ENCODE assay signal across 26 cellular contexts in the genomic region with DNA sequence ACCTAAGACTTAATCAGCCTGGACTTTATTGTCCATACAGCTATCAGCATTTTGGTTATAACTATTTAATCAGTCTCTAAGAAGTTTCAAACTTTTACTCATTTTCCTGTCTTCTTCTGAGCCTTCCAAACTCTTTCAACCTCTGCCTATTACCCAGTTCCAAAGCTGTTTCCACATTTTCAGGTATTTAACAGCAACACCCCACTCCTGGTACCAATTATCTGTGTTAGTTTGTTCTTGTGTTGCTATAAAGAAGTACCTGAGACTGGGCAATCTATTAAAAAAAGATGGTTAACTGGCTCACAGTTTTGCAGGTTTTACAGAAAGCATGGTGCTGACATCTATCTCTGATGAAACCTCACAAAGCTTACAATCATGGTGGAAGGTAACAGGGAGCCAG.
"Had no signal": no experiment of that assay in that cellular context is flagged by ENCODE, and none has a peak within 500 bp of the region (broad histone marks: within the 10 kb centered on the region; RNA-seq: fewer than 3 reads in every experiment).

No MANE protein-coding gene starts in this region.

- H3K36me3 ChIP-seq: uterus had no signal

- H2AFZ ChIP-seq: neural progenitor cell had no signal

- H3K27me3 ChIP-seq: neural progenitor cell, pancreas, right lobe of liver, sigmoid colon, stomach, thyroid gland, tibial nerve, upper lobe of left lung, uterus had no signal

- H3K4me1 ChIP-seq: neural progenitor cell, pancreas, psoas muscle, right lobe of liver, sigmoid colon, stomach, thyroid gland, tibial nerve, upper lobe of left lung, uterus had no signal

- H3K9me3 ChIP-seq: pancreas, right lobe of liver, thyroid gland had no signal

- H3K4me2 ChIP-seq: neural progenitor cell had no signal

- ATAC-seq: naive thymus-derived CD4-positive, alpha-beta T cell; natural killer cell; pancreas; psoas muscle; right cardiac atrium; right lobe of liver; stimulated activated effector memory CD8-positive, alpha-beta T cell treated with anti-CD3 and anti-CD28 coated beads, Interleukin-12 subunit alpha, Interleukin-12 subunit beta, amount 100 ng/mL, for 72 hours; stimulated activated naive B cell treated with anti-CD40 and anti-IgM and Interleukin-4, amounts not matched to agents 10 μg/mL and 1 μg/mL and 100 μg/mL, for 72 hours had no signal

- H3K27me3 Mint-ChIP-seq: naive thymus-derived CD4-positive, alpha-beta T cell; progenitor cell of endocrine pancreas; stimulated activated naive B cell treated with anti-CD40 and anti-IgM and Interleukin-4, amounts not matched to agents 10 μg/mL and 1 μg/mL and 100 μg/mL, for 72 hours; stimulated activated naive CD8-positive, alpha-beta T cell treated with anti-CD3 and anti-CD28 coated beads, Interleukin-15, Interleukin-2, amounts not matched to agents 100 ng/mL and 50 ng/mL, for 24 hours had no signal

- H3K9ac ChIP-seq: neural progenitor cell had no signal

- H3K4me3 Mint-ChIP-seq: naive thymus-derived CD4-positive, alpha-beta T cell; natural killer cell; nephron; neural progenitor cell; stimulated activated effector memory CD8-positive, alpha-beta T cell treated with anti-CD3 and anti-CD28 coated beads, Interleukin-12 subunit alpha, Interleukin-12 subunit beta, amount 100 ng/mL, for 72 hours; stimulated activated naive B cell treated with anti-CD40 and anti-IgM and Interleukin-4, amounts not matched to agents 10 μg/mL and 1 μg/mL and 100 μg/mL, for 72 hours; stimulated activated naive CD8-positive, alpha-beta T cell treated with anti-CD3 and anti-CD28 coated beads, Interleukin-15, Interleukin-2, amounts not matched to agents 100 ng/mL and 50 ng/mL, for 24 hours had no signal

- DNase-seq: naive thymus-derived CD4-positive, alpha-beta T cell; natural killer cell; pancreas; psoas muscle; right cardiac atrium; right lobe of liver; sigmoid colon; small intestine; stimulated activated CD4-positive, alpha-beta T cell treated with anti-CD3 and anti-CD28 coated beads, Interleukin-15, amount 100 ng/mL, for 24 hours; stimulated activated CD4-positive, alpha-beta T cell treated with anti-CD3 and anti-CD28 coated beads, Interleukin-2, amount 100 ng/mL, for 24 hours; stimulated activated CD4-positive, alpha-beta T cell treated with anti-CD3 and anti-CD28 coated beads, Interleukin-2, amount 100 ng/mL, for 48 hours; stimulated activated CD4-positive, alpha-beta T cell treated with anti-CD3 and anti-CD28 coated beads, Interleukin-4, amount 100 ng/mL, for 24 hours; stimulated activated naive B cell treated with anti-CD40 and anti-IgM and Interleukin-4, amounts not matched to agents 10 μg/mL and 1 μg/mL and 100 μg/mL, for 72 hours; stimulated activated naive CD4-positive, alpha-beta T cell treated with Interleukin-2 at 50 U/mL for 16 hours; stomach; thyroid gland; trophoblast cell; uterus had no signal

- H3K27ac Mint-ChIP-seq: naive thymus-derived CD4-positive, alpha-beta T cell; natural killer cell; nephron; neural progenitor cell; progenitor cell of endocrine pancreas; stimulated activated effector memory CD8-positive, alpha-beta T cell treated with anti-CD3 and anti-CD28 coated beads, Interleukin-12 subunit alpha, Interleukin-12 subunit beta, amount 100 ng/mL, for 72 hours; stimulated activated naive B cell treated with anti-CD40 and anti-IgM and Interleukin-4, amounts not matched to agents 10 μg/mL and 1 μg/mL and 100 μg/mL, for 72 hours; stimulated activated naive CD8-positive, alpha-beta T cell treated with anti-CD3 and anti-CD28 coated beads, Interleukin-15, Interleukin-2, amounts not matched to agents 100 ng/mL and 50 ng/mL, for 24 hours had no signal

- H3K4me3 ChIP-seq: neural progenitor cell, pancreas, psoas muscle, right lobe of liver, sigmoid colon, stomach, thoracic aorta, thyroid gland, tibial nerve, upper lobe of left lung, uterus had no signal

- H3K4me1 Mint-ChIP-seq: natural killer cell; neural progenitor cell; stimulated activated effector memory CD8-positive, alpha-beta T cell treated with anti-CD3 and anti-CD28 coated beads, Interleukin-12 subunit alpha, Interleukin-12 subunit beta, amount 100 ng/mL, for 72 hours had no signal

- FAIRE-seq: pancreas, small intestine had no signal

- H3K27ac ChIP-seq: neural progenitor cell, pancreas, psoas muscle, right lobe of liver, sigmoid colon, stomach, thoracic aorta, thyroid gland, tibial nerve, upper lobe of left lung, uterus had no signal
